ENCODE assay signal across 6 cellular contexts in the genomic region with DNA sequence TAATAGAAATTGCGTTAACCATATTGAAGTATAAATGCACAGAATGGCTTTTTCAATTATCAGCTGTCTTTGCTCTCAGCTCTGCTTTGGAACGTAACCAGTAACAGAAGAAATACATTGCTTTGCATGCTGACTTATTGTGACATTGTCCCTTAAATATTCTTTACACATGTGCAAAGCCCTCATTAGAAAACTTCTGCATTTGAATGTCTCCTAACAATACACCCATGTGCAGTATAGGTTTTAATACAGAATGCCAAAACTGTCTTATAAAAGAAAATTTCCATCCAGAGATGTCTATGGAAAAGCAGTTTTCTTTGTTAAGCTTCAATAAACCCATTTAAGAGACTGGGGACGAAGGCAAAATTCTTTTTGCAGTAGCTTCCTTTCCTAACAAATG.
"Had no signal": no experiment of that assay in that cellular context is flagged by ENCODE, and none has a peak within 500 bp of the region (broad histone marks: within the 10 kb centered on the region; RNA-seq: fewer than 3 reads in every experiment).

No MANE protein-coding gene starts in this region.

- H3K4me3 ChIP-seq: K562 had no signal

- DNase-seq: IMR-90, KBM-7, KG1 had no signal

- ATAC-seq: HepG2, K562 had no signal

- H3K27ac ChIP-seq: HL-60 had no signal
